ENCODE assay signal across 13 cellular contexts in the genomic region with DNA sequence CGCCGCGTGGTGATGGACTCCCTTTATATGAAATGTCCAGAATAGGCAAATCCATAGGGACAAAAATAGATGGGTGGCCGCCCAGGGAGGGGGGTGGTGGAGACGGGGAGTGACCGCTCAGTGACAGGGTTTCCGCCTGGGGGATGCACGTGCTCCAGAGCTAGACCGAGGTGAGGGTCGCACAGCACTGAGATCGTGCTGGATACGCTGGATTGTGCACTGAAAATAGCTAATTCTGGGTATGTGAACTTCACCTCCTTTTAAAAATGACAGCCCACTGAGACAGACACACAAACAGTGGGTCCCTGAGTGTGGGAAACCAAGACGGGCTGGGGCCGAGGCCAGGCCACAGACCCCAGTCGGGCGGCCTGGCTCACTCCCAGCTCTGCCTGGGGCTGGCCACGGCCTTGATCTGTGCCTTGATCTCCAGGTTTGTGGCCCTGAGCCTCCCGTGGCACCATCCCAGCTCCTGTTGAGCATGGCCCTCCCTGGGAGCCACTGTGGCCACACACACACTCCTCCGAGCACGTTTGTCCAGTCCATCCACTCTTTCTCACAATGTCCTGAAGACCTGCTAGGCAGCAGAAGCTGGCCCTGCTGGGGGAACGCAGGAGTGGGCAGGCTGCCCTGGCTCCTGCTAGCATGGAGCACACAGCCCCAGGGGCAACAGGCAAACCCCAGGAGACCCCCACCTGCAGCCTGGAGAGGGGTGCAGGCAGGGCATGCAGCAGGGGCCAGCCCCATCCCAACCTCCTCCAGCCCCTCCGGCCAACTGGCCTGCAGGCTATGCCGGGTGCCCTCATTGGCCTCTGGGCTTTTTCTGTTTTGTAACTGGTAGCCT. TPM values are rescaled to one million over a fixed set of nuclear protein-coding genes. Genes with fewer than 3 reads are reported as not detected.
DNase-seq lines count a peak whose midpoint lies in the region; ATAC-seq and TF ChIP-seq lines count a peak whose summit lies in the region.
"Had no signal": no experiment of that assay in that cellular context is flagged by ENCODE, and none has a peak within 500 bp of the region (broad histone marks: within the 10 kb centered on the region; RNA-seq: fewer than 3 reads in every experiment).

No MANE protein-coding gene starts in this region.

- H3K9me3 Mint-ChIP-seq in MCF 10A (ENCODE audit: unreplicated experiment), result no peaks in the 10 kb centered on the region
- H3K9me3 Mint-ChIP-seq in activated naive CD8-positive, alpha-beta T cell treated with anti-CD3 and anti-CD28 coated beads, Interleukin-2, amount 50 U/mL, for 24 hours, result no peaks in the 10 kb centered on the region
- no peaks in the 10 kb centered on the region for H3K9me3 Mint-ChIP-seq in type B pancreatic cell

- no peak for ATAC-seq in activated naive CD8-positive, alpha-beta T cell treated with anti-CD3 and anti-CD28 coated beads, Interleukin-2, amount 50 U/mL, for 24 hours
- no peak for ATAC-seq in GM18519 (IDR thresholded peaks at IDR 0.05; ENCODE audit: low FRiP score, unreplicated experiment)
- ATAC-seq: left colon had no signal

- BruUV-seq in MCF 10A (replicated peaks; lab: Mats Ljungman, UMichigan), result no TSS peak

- POLR2A ChIA-PET in MCF 10A (lab: Yijun Ruan, JAX), result no interaction called here

- H3K4me3 Mint-ChIP-seq in MCF 10A (ENCODE audit: unreplicated experiment) (no peak overlapping the region), type B pancreatic cell (no peak overlapping the region)
- H3K4me3 Mint-ChIP-seq in activated naive CD8-positive, alpha-beta T cell treated with anti-CD3 and anti-CD28 coated beads, Interleukin-2, amount 50 U/mL, for 24 hours, result no peak overlapping the region

- intact Hi-C loops in MCF 10A (cut with micrococcal nuclease), result no loop called here

- H3K27me3 Mint-ChIP-seq in MCF 10A (ENCODE audit: insufficient read depth, unreplicated experiment) (no peaks in the 10 kb centered on the region), type B pancreatic cell (peaks cover 5% of the 10 kb centered on the region)
- H3K27me3 Mint-ChIP-seq in activated naive CD8-positive, alpha-beta T cell treated with anti-CD3 and anti-CD28 coated beads, Interleukin-2, amount 50 U/mL, for 24 hours, result no peaks in the 10 kb centered on the region

- TF ChIP-seq CTCF in MCF 10A (IDR thresholded peaks at IDR 0.05; ENCODE audit: unreplicated experiment) (no peak), type B pancreatic cell (conservative IDR thresholded peaks at IDR 0.05) (no peak)

- CTCF ChIA-PET in MCF 10A (lab: Yijun Ruan, JAX), result interaction anchor here (0.6 kb wide), 1 partner anchor 90 kb away, joined by 4 read pairs; no protein-coding TSS in a partner anchor

- DNase-seq in T47D (ENCODE audit: low read depth in 1 of 2, low spot score in 1 of 2) (peak; percentile 37 to 85), MCF 10A (ENCODE audit: unreplicated experiment) (no peak), mucosa of gallbladder (ENCODE audit: low spot score) (peak; percentile 9), type B pancreatic cell (ENCODE audit: extremely low spot score, unreplicated experiment) (peak; percentile 68), LoVo (ENCODE audit: low spot score) (no peak), NCI-H748 treated with DMSO at 0.1 percent for 48 hours (lab: John Stamatoyannopoulos, UW) (no peak)
- DNase-seq in activated naive CD8-positive, alpha-beta T cell treated with anti-CD3 and anti-CD28 coated beads, Interleukin-2, amount 50 U/mL, for 24 hours, result peak; percentile 0
- DNase-seq: erythroblast, NCI-H1930, NCI-H774 had no signal

- H3K4me1 Mint-ChIP-seq in MCF 10A (ENCODE audit: insufficient read depth, unreplicated experiment) (peaks cover 6% of the 10 kb centered on the region), type B pancreatic cell (ENCODE audit: unreplicated experiment) (peaks cover 28% of the 10 kb centered on the region)
- peaks cover 13% of the 10 kb centered on the region for H3K4me1 Mint-ChIP-seq in activated naive CD8-positive, alpha-beta T cell treated with anti-CD3 and anti-CD28 coated beads, Interleukin-2, amount 50 U/mL, for 24 hours

- H3K27ac Mint-ChIP-seq in MCF 10A (ENCODE audit: low read depth, unreplicated experiment) (no peak overlapping the region), type B pancreatic cell (no peak overlapping the region)
- H3K27ac Mint-ChIP-seq in activated naive CD8-positive, alpha-beta T cell treated with anti-CD3 and anti-CD28 coated beads, Interleukin-2, amount 50 U/mL, for 24 hours, result no peak overlapping the region

- in situ Hi-C loops in T47D (cut with HindIII; ENCODE audit: low pct_unique_long_range_greater_than_20kb, low sequenced_read_pairs), result no loop called here

- H3K36me3 Mint-ChIP-seq in MCF 10A (ENCODE audit: insufficient read depth, unreplicated experiment), result no peaks in the 10 kb centered on the region
- H3K36me3 Mint-ChIP-seq in activated naive CD8-positive, alpha-beta T cell treated with anti-CD3 and anti-CD28 coated beads, Interleukin-2, amount 50 U/mL, for 24 hours (ENCODE audit: low read depth), result no peaks in the 10 kb centered on the region
- H3K36me3 Mint-ChIP-seq in type B pancreatic cell, result no peaks in the 10 kb centered on the region

RNA-seq across cellular contexts. Expression of a gene that starts 41.0 kb away (rescaled TPM):
- 0.20 and 1.1 TPM in 2 replicates for total RNA-seq in MCF 10A (2022)
- total RNA-seq in mucosa of gallbladder, result 2.1 TPM
- total RNA-seq in type B pancreatic cell (ENCODE audit: low replicate concordance), result 2.2 and 11.1 TPM in 2 replicates
- total RNA-seq: left colon had no signal

RNA-seq across cellular contexts. Expression of a gene that starts 51.6 kb away (rescaled TPM):
- total RNA-seq in MCF 10A (2022) (not detected in 2 replicates), mucosa of gallbladder (1.2 TPM), type B pancreatic cell (ENCODE audit: low replicate concordance) (1,584 and 3,976 TPM in 2 replicates)
- total RNA-seq: RPMI7951 had no signal

RNA-seq across cellular contexts. Expression of a gene that starts 57.8 kb away (rescaled TPM):
- total RNA-seq in MCF 10A (2022) (not detected in 2 replicates), mucosa of gallbladder (1.1 TPM), type B pancreatic cell (ENCODE audit: low replicate concordance) (5.6 and 13.6 TPM in 2 replicates)
- total RNA-seq: RPMI7951 had no signal

Comparison
In these comparisons a context has a peak if more than half of its experiments do, and no peak if none do; other contexts are left out.
1. DNase-seq: peak in T47D (2 of 2), activated naive CD8-positive, alpha-beta T cell treated with anti-CD3 and anti-CD28 coated beads, Interleukin-2, amount 50 U/mL, for 24 hours (single experiment), mucosa of gallbladder (single experiment) and type B pancreatic cell (single experiment); none in MCF 10A (single experiment), LoVo (single experiment) and NCI-H748 treated with DMSO at 0.1 percent for 48 hours (single experiment).
2. RNA of a gene that starts 51.6 kb away (total RNA-seq): 1,584 to 3,976 TPM in type B pancreatic cell; 1.2 TPM in mucosa of gallbladder (single experiment) and not detected in MCF 10A; every median in the first group is over 100 times any median in the second.